14 cellular contexts compared by ENCODE assay signal in genomic region chr5:157510682-157511081, GRCh38. TPM values are rescaled to one million over a fixed set of nuclear protein-coding genes. Genes with fewer than 3 reads are reported as not detected.
A peak's percentile ranks its signal among the peaks of the same experiment; 100 is the strongest.
DNase-seq lines count a peak whose midpoint lies in the region; ATAC-seq, FAIRE-seq and TF ChIP-seq lines count a peak whose summit lies in the region.
"Had no signal": no experiment of that assay in that cellular context is flagged by ENCODE, and none has a peak within 500 bp of the region (broad histone marks: within the 10 kb centered on the region; RNA-seq: fewer than 3 reads in every experiment).

No MANE protein-coding gene starts in this region.

- BruUV-seq in Calu3 (replicated peaks; lab: Mats Ljungman, UMichigan), result no TSS peak
- BruUV-seq in A673 (replicated peaks; lab: Mats Ljungman, UMichigan), result no TSS peak

- no peak overlapping the region for H3K9ac ChIP-seq in kidney (ENCODE audit: low read length in 2 of 2)

- no peak overlapping the region for H3K4me3 Mint-ChIP-seq in Calu3 (ENCODE audit: low read depth, unreplicated experiment)
- H3K4me3 Mint-ChIP-seq: nephron progenitor cell; T-helper 1 cell treated with Interleukin-12 subunit alpha and Interleukin-12 subunit beta and Interleukin-4 antibody, amounts not matched to agents 30 μg/mL and 1 μg/mL, for 36 hours had no signal

- POLR2A ChIA-PET in A673 (lab: Charles Lee; ENCODE audit: low non-redundant PET), result no interaction called here

- H3K36me3 Mint-ChIP-seq in Calu3 (ENCODE audit: insufficient read depth, unreplicated experiment), result no peaks in the 10 kb centered on the region

- H3K4me1 ChIP-seq in right lobe of liver (peaks cover 0 to 30% (median 14%) of the 10 kb centered on the region in 4 donors), spleen (peaks cover 14 to 96% (median 54%) of the 10 kb centered on the region in 6 donors), A673 (ENCODE audit: insufficient read depth, low read length, poor library complexity, severe bottlenecking) (no peaks in the 10 kb centered on the region), kidney (ENCODE audit: control insufficient read depth in 1 of 2, insufficient read depth in 1 of 2, low read depth in 1 of 2, low read length in 2 of 2) (peaks cover 4 to 8% of the 10 kb centered on the region in 2 donors), left lung (peaks cover 11 to 30% of the 10 kb centered on the region in 2 donors)

- CTCF ChIA-PET in Calu3 (lab: Charles Lee) (no interaction called here), A673 (lab: Charles Lee) (interaction anchor here (0.6 kb wide), 1 partner anchor 230 kb away, joined by 6 read pairs; no protein-coding TSS in a partner anchor)

- H3K36me3 ChIP-seq in right lobe of liver, result peaks cover 0 to 8% (median 0%) of the 10 kb centered on the region in 4 donors
- peaks cover 0 to 99% (median 17%) of the 10 kb centered on the region in 6 donors for H3K36me3 ChIP-seq in spleen
- H3K36me3 ChIP-seq in A673 (ENCODE audit: insufficient read depth, low read length, poor library complexity, severe bottlenecking), result no peaks in the 10 kb centered on the region
- no peaks in the 10 kb centered on the region for H3K36me3 ChIP-seq in kidney (ENCODE audit: control insufficient read depth in 1 of 2, insufficient read depth in 2 of 2, low read length in 2 of 2)
- peaks cover 0 to 37% of the 10 kb centered on the region in 2 donors for H3K36me3 ChIP-seq in left lung

- no peaks in the 10 kb centered on the region for H3K9me3 Mint-ChIP-seq in Calu3 (ENCODE audit: low read depth, unreplicated experiment)
- H3K9me3 Mint-ChIP-seq: nephron progenitor cell; T-helper 1 cell treated with Interleukin-12 subunit alpha and Interleukin-12 subunit beta and Interleukin-4 antibody, amounts not matched to agents 30 μg/mL and 1 μg/mL, for 36 hours had no signal

- TF ChIP-seq CTCF in Calu3 (IDR thresholded peaks at IDR 0.05; ENCODE audit: unreplicated experiment) (no peak), right lobe of liver (IDR thresholded peaks at IDR 0.05) (no peak), spleen (IDR thresholded peaks at IDR 0.05 in 8 of 11, conservative IDR thresholded peaks at IDR 0.05 in 3 of 11) (no peak), A673 (conservative IDR thresholded peaks at IDR 0.05; ENCODE audit: low read depth, low read length) (no peak), kidney (IDR thresholded peaks at IDR 0.05; ENCODE audit: borderline replicate concordance, extremely low read depth, insufficient read depth) (no peak), left lung (IDR thresholded peaks at IDR 0.05) (no peak)

- WGBS in right lobe of liver (ENCODE audit: insufficient coverage, low coverage, low lambda C conversion rate, missing lambda C conversion rate), result 94% methylated on average over 5 of the region's 5 CpGs
- 88 to 99% (median 94%) methylated on average over 5 of the region's 5 CpGs for WGBS in spleen, 5 donors

- H3K27me3 ChIP-seq in right lobe of liver (no peaks in the 10 kb centered on the region), spleen (replicated peaks in 1 of 7) (no peaks in the 10 kb centered on the region), A673 (replicated peaks; ENCODE audit: insufficient read depth, low read depth, low read length, poor library complexity) (no peaks in the 10 kb centered on the region), left lung (no peaks in the 10 kb centered on the region)

- no peaks in the 10 kb centered on the region for H3K27me3 Mint-ChIP-seq in Calu3 (ENCODE audit: unreplicated experiment)

- TF ChIP-seq POLR2A in right lobe of liver (IDR thresholded peaks at IDR 0.05), result no peak
- TF ChIP-seq POLR2A in spleen (IDR thresholded peaks at IDR 0.05), result no peak

- no peak for FAIRE-seq in kidney (lab: Jason Lieb, UNC)

- intact Hi-C loops in Calu3 (cut with micrococcal nuclease; ENCODE audit: unreplicated experiment), result loop anchor here (10.0 kb wide), 1 partner anchor 204 kb away; no protein-coding TSS in a partner anchor
- intact Hi-C loops in right lobe of liver (cut with DNase I), result no loop called here
- intact Hi-C loops in spleen (cut with DNase I; ENCODE audit: low total_unique reads), result no loop called here
- intact Hi-C loops in A673 (cut with micrococcal nuclease; ENCODE audit: unreplicated experiment), result no loop called here
- intact Hi-C loops in kidney (cut with DNase I), result no loop called here
- intact Hi-C loops in left lung (cut with DNase I), result no loop called here

- ATAC-seq in SK-N-SH treated with all-trans-retinoic acid at 6 μM for 48 hours (no peak), right lobe of liver (no peak), left lung (no peak)
- ATAC-seq: HCT116 had no signal

- H3K27ac ChIP-seq in right lobe of liver, result peak overlapping the region in 2 of 3 donors; percentile 36 to 86
- H3K27ac ChIP-seq in spleen, result peak overlapping the region in 6 of 8 donors; percentile 55 to 86 (median 72)
- no peak overlapping the region for H3K27ac ChIP-seq in A673 (ENCODE audit: low read depth, low read length, poor library complexity, severe bottlenecking)
- H3K27ac ChIP-seq in kidney (ENCODE audit: low read depth in 2 of 2, low read length in 2 of 2), result peak overlapping the region in 1 of 2 donors; percentile 23
- H3K27ac ChIP-seq in left lung, result no peak overlapping the region

- no peak for DNase-seq in Calu3
- DNase-seq in right lobe of liver, result no peak
- no peak for DNase-seq in spleen
- DNase-seq in A673 (ENCODE audit: low spot score), result no peak
- DNase-seq in kidney, result no peak
- DNase-seq in effector CD4-positive, alpha-beta T cell, result no peak
- no peak for DNase-seq in left lung
- DNase-seq: activated gamma-delta T cell; nephron progenitor cell; stimulated activated naive CD4-positive, alpha-beta T cell had no signal

- H3K4me3 ChIP-seq in right lobe of liver (no peak overlapping the region), spleen (no peak overlapping the region), A673 (ENCODE audit: low read depth, low read length, poor library complexity, severe bottlenecking) (no peak overlapping the region), kidney (ENCODE audit: low read length in 2 of 2) (no peak overlapping the region), left lung (no peak overlapping the region)

- H3K27ac Mint-ChIP-seq in Calu3 (ENCODE audit: unreplicated experiment), result peak overlapping the region; percentile 28
- H3K27ac Mint-ChIP-seq: nephron progenitor cell; T-helper 1 cell treated with Interleukin-12 subunit alpha and Interleukin-12 subunit beta and Interleukin-4 antibody, amounts not matched to agents 30 μg/mL and 1 μg/mL, for 36 hours had no signal

- H3K9me3 ChIP-seq in right lobe of liver (no peaks in the 10 kb centered on the region), spleen (no peaks in the 10 kb centered on the region), A673 (ENCODE audit: low read depth, low read length, poor library complexity, severe bottlenecking) (no peaks in the 10 kb centered on the region), kidney (ENCODE audit: control insufficient read depth in 1 of 2, low read length in 2 of 2) (no peaks in the 10 kb centered on the region), left lung (no peaks in the 10 kb centered on the region)

- H3K4me1 Mint-ChIP-seq in Calu3 (ENCODE audit: low read depth, unreplicated experiment), result peaks cover 29% of the 10 kb centered on the region

TF ChIP-seq in SK-N-SH treated with all-trans-retinoic acid at 6 μM for 48 hours, 23 proteins besides CTCF, POLR2A, EP300 and RAD21:
- 0 out of 2 replicates have a peak, but pooled peaks have one; percentile 33 for TF ChIP-seq ZC3H10 (CRISPR knock-in tag; IDR thresholded peaks at IDR 0.05)
- TF ChIP-seq ESRRG (CRISPR knock-in tag; IDR thresholded peaks at IDR 0.05), result no peak
- TF ChIP-seq, protein P1, sequence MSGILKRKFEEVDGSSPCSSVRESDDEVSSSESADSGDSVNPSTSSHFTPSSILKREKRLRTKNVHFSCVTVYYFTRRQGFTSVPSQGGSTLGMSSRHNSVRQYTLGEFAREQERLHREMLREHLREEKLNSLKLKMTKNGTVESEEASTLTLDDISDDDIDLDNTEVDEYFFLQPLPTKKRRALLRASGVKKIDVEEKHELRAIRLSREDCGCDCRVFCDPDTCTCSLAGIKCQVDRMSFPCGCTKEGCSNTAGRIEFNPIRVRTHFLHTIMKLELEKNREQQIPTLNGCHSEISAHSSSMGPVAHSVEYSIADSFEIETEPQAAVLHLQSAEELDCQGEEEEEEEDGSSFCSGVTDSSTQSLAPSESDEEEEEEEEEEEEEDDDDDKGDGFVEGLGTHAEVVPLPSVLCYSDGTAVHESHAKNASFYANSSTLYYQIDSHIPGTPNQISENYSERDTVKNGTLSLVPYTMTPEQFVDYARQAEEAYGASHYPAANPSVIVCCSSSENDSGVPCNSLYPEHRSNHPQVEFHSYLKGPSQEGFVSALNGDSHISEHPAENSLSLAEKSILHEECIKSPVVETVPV (CRISPR knock-in tag; IDR thresholded peaks at IDR 0.05), result no peak
- TF ChIP-seq BACH2 (CRISPR knock-in tag; IDR thresholded peaks at IDR 0.05; ENCODE audit: borderline replicate concordance), result no peak
- no peak for TF ChIP-seq ISL1 (CRISPR knock-in tag; IDR thresholded peaks at IDR 0.05)
- no peak for TF ChIP-seq RARB (CRISPR knock-in tag; IDR thresholded peaks at IDR 0.05)

RNA-seq across cellular contexts. Expression of gene NIPAL4, which starts 50.7 kb away (rescaled TPM):
- total RNA-seq in Calu3 (2022) (2.7 and 3.2 TPM in 2 replicates), right lobe of liver (under 1 TPM in 1 of 6 experiments, not detected in 5; 0.07 TPM), spleen (under 1 TPM in 6 of 7 donors, not detected in 1; 0.34 to 0.73 (median 0.47) TPM), A673 (2021) (not detected in 2 replicates), kidney (not detected), left lung (under 1 TPM; 0.06 to 0.39 TPM)
- polyA plus RNA-seq in spleen (under 1 TPM; 0.19 to 0.49 (median 0.39) TPM), kidney (ENCODE audit: insufficient read depth, low read depth, low replicate concordance) (not detected)
- total RNA-seq: left lobe of liver had no signal

Comparison
In these comparisons a context has a peak if more than half of its experiments do, and no peak if none do; other contexts are left out.
1. H3K27ac ChIP-seq: peak in right lobe of liver (2 of 3) and spleen (6 of 8); none in A673 (single experiment) and left lung (0 of 2).